Comparison of ENCODE assay signal across 22 cellular contexts in genomic region chr10:70266701-70267100, GRCh38. TPM values are rescaled to one million over a fixed set of nuclear protein-coding genes. Genes with fewer than 3 reads are reported as not detected.
DNase-seq lines count a peak whose midpoint lies in the region; FAIRE-seq and TF ChIP-seq lines count a peak whose summit lies in the region.
"Had no signal": no experiment of that assay in that cellular context is flagged by ENCODE, and none has a peak within 500 bp of the region (broad histone marks: within the 10 kb centered on the region; RNA-seq: fewer than 3 reads in every experiment).

No MANE protein-coding gene starts in this region.

- H3K27ac Mint-ChIP-seq in Calu3 (ENCODE audit: unreplicated experiment) = peak overlapping the region; percentile 3
- H3K27ac Mint-ChIP-seq in osteocyte (ENCODE audit: unreplicated experiment) = peak overlapping the region; percentile 2
- H3K27ac Mint-ChIP-seq: GM23338, T-helper 17 cell had no signal

- no peak overlapping the region for H3K27ac ChIP-seq in colonic mucosa

- peaks cover 6% of the 10 kb centered on the region for H3K36me3 Mint-ChIP-seq in Calu3 (ENCODE audit: insufficient read depth, unreplicated experiment)
- H3K36me3 Mint-ChIP-seq in osteocyte (ENCODE audit: unreplicated experiment) = no peaks in the 10 kb centered on the region
- H3K36me3 Mint-ChIP-seq: CD8-positive, alpha-beta T cell had no signal

- DNase-seq in Calu3 = no peak
- peak; percentile 25 for DNase-seq in LHCN-M2 (ENCODE audit: low read depth)
- DNase-seq in bronchial epithelial cell (ENCODE audit: low read depth) = peak; percentile 13
- no peak for DNase-seq in osteocyte (ENCODE audit: extremely low spot score, unreplicated experiment)
- DNase-seq in colonic mucosa = no peak
- DNase-seq in hepatic stellate cell (ENCODE audit: low spot score) = no peak
- no peak for DNase-seq in mucosa of gallbladder (ENCODE audit: low spot score)
- DNase-seq: activated naive CD4-positive, alpha-beta T cell treated with Interleukin-2 at 50 U/mL for 16 hours; activated T-cell treated with anti-CD3 and anti-CD28 coated beads, Interleukin-2, amount 50 U/mL, for 1 hour; CD8-positive, alpha-beta T cell; GF-D8; NCI-H1694 treated with DMSO at 0.1 percent for 48 hours; T-helper 17 cell had no signal

- H3K27me3 ChIP-seq in bronchial epithelial cell (ENCODE audit: control insufficient read depth, insufficient read depth, low read length) = no peaks in the 10 kb centered on the region
- no peaks in the 10 kb centered on the region for H3K27me3 ChIP-seq in colonic mucosa

- H3K27me3 Mint-ChIP-seq in Calu3 (ENCODE audit: unreplicated experiment) (no peaks in the 10 kb centered on the region), osteocyte (ENCODE audit: unreplicated experiment) (no peaks in the 10 kb centered on the region)

- intact Hi-C loops in Calu3 (cut with micrococcal nuclease; ENCODE audit: unreplicated experiment) = loop anchor here (5.0 kb wide), 1 partner anchor 34 kb away; the partner anchor contains the start of gene PPA1
- intact Hi-C loops in colonic mucosa (cut with DNase I) = no loop called here

- BruUV-seq in Calu3 (replicated peaks; lab: Mats Ljungman, UMichigan) = no TSS peak

- no peak overlapping the region for H3K4me3 Mint-ChIP-seq in Calu3 (ENCODE audit: low read depth, unreplicated experiment)
- H3K4me3 Mint-ChIP-seq in osteocyte (ENCODE audit: unreplicated experiment) = no peak overlapping the region
- H3K4me3 Mint-ChIP-seq: CD8-positive, alpha-beta T cell; GM23338; T-helper 17 cell had no signal

- no peak for FAIRE-seq in bronchial epithelial cell (lab: Jason Lieb, UNC)
- FAIRE-seq: endometrium, GM18507, K562, urothelium cell line had no signal

- H3K4me1 ChIP-seq in colonic mucosa = no peaks in the 10 kb centered on the region

- peaks cover 3% of the 10 kb centered on the region for H3K9me3 Mint-ChIP-seq in Calu3 (ENCODE audit: low read depth, unreplicated experiment)
- peaks cover 2% of the 10 kb centered on the region for H3K9me3 Mint-ChIP-seq in osteocyte (ENCODE audit: unreplicated experiment)
- H3K9me3 Mint-ChIP-seq: CD8-positive, alpha-beta T cell; GM23338 had no signal

- TF ChIP-seq CTCF in Calu3 (IDR thresholded peaks at IDR 0.05; ENCODE audit: unreplicated experiment) = no peak
- no peak for TF ChIP-seq CTCF in bronchial epithelial cell (IDR thresholded peaks at IDR 0.05; ENCODE audit: insufficient read depth, low read length, severe bottlenecking)
- no peak for TF ChIP-seq CTCF in osteocyte (IDR thresholded peaks at IDR 0.05)
- no peak for TF ChIP-seq CTCF in colonic mucosa (IDR thresholded peaks at IDR 0.05)

- CTCF ChIA-PET in Calu3 (lab: Charles Lee) = interaction anchor here (0.7 to 1.7 kb wide), 4 partner anchors 8 to 97 kb away, joined by 3 to 7 read pairs (median 6); no protein-coding TSS in a partner anchor

- no peak overlapping the region for H3K9ac ChIP-seq in colonic mucosa (ENCODE audit: low read depth in 2 of 2, low read length in 2 of 2)

- H3K4me1 Mint-ChIP-seq in Calu3 (ENCODE audit: low read depth, unreplicated experiment) (peaks cover 25% of the 10 kb centered on the region), osteocyte (ENCODE audit: unreplicated experiment) (peaks cover 20% of the 10 kb centered on the region)
- H3K4me1 Mint-ChIP-seq: GM23338 had no signal

- no peaks in the 10 kb centered on the region for H3K9me3 ChIP-seq in colonic mucosa

- H3K36me3 ChIP-seq in bronchial epithelial cell (ENCODE audit: control insufficient read depth, insufficient read depth, low read length) (no peaks in the 10 kb centered on the region), colonic mucosa (no peaks in the 10 kb centered on the region)

- H3K4me3 ChIP-seq in bronchial epithelial cell (ENCODE audit: low read depth, low read length) (no peak overlapping the region), colonic mucosa (no peak overlapping the region)
- H3K4me3 ChIP-seq: GM23338, K562 had no signal

RNA-seq across cellular contexts. Expression of gene NPFFR1, which starts 17.1 kb away (rescaled TPM):
- 0.20 and 0.24 TPM in 2 replicates for total RNA-seq in Calu3 (2022)
- total RNA-seq in LHCN-M2 (2014; rRNA removed) = not detected in 2 replicates
- polyA plus RNA-seq in LHCN-M2 (2012) = not detected
- under 0.01 TPM in 1 of 2 replicates, not detected in the other for total RNA-seq in bronchial epithelial cell
- total RNA-seq in osteocyte = not detected in 2 replicates
- total RNA-seq in colonic mucosa = under 1 TPM; 0.07 to 0.08 TPM
- 0.03 TPM for total RNA-seq in mucosa of gallbladder
- total RNA-seq: cardiac septum; CD8-positive, alpha-beta T cell; dermis blood vessel endothelial cell; lung microvascular endothelial cell; SK-MEL-5; T-helper 17 cell had no signal
- polyA plus RNA-seq: K562 had no signal

RNA-seq across cellular contexts. Expression of gene PPA1, which starts 33.5 kb away (rescaled TPM):
- total RNA-seq in Calu3 (2022) (260 and 280 TPM in 2 replicates), LHCN-M2 (2014; rRNA removed) (178 and 180 TPM in 2 replicates), bronchial epithelial cell (196 and 350 TPM in 2 replicates), osteocyte (59.8 and 60.4 TPM in 2 replicates), colonic mucosa (100 to 1,000 TPM; 180 to 186 TPM), mucosa of gallbladder (148 TPM)
- 90.3 TPM for polyA plus RNA-seq in LHCN-M2 (2012)

Comparison
In these comparisons a context has a peak if more than half of its experiments do, and no peak if none do; other contexts are left out.
1. DNase-seq: peak in LHCN-M2 (single experiment) and bronchial epithelial cell (single experiment); none in Calu3 (single experiment), osteocyte (single experiment), colonic mucosa (single experiment), hepatic stellate cell (single experiment) and mucosa of gallbladder (single experiment).